Comparison of ENCODE assay signal across 1 cellular context in the genomic region with DNA sequence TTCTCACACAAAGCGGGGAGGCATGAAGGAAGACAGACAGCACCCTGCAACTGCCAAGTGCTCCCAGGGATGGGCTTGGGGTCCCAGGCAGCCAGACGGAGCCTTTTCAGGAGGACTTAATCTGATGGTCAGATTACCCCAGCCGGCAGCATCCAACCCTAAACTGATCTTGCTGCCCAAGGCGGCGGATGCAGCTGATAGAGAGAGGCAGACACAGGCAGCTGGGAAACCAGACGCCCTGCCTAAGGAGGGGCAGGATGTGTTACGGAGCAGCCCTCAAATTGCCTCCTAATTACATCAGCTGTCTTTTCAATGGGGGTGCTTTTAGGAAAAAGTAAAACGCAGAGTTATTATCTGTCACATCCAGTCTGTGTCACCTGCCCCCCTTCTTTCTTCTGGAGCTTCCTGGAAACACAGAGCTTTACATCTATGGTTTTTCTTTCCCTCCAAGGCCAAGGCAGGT.
A peak's percentile ranks its signal among the peaks of the same experiment; 100 is the strongest.
TF ChIP-seq lines count a peak whose summit lies in the region.

No MANE protein-coding gene starts in this region.

TF ChIP-seq in K562, 482 proteins besides CTCF, POLR2A, EP300 and RAD21 (continued from another document and continues in another):
- TF ChIP-seq, protein P1, sequence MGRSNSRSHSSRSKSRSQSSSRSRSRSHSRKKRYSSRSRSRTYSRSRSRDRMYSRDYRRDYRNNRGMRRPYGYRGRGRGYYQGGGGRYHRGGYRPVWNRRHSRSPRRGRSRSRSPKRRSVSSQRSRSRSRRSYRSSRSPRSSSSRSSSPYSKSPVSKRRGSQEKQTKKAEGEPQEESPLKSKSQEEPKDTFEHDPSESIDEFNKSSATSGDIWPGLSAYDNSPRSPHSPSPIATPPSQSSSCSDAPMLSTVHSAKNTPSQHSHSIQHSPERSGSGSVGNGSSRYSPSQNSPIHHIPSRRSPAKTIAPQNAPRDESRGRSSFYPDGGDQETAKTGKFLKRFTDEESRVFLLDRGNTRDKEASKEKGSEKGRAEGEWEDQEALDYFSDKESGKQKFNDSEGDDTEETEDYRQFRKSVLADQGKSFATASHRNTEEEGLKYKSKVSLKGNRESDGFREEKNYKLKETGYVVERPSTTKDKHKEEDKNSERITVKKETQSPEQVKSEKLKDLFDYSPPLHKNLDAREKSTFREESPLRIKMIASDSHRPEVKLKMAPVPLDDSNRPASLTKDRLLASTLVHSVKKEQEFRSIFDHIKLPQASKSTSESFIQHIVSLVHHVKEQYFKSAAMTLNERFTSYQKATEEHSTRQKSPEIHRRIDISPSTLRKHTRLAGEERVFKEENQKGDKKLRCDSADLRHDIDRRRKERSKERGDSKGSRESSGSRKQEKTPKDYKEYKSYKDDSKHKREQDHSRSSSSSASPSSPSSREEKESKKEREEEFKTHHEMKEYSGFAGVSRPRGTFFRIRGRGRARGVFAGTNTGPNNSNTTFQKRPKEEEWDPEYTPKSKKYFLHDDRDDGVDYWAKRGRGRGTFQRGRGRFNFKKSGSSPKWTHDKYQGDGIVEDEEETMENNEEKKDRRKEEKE (IDR thresholded peaks at IDR 0.05; ENCODE audit: borderline replicate concordance in 1 of 2, control insufficient read depth in 1 of 2, low read depth in 2 of 2, low read length in 1 of 2): no peak
- TF ChIP-seq MTA1 (IDR thresholded peaks at IDR 0.05; ENCODE audit: borderline replicate concordance) (no peak), SRSF3 (IDR thresholded peaks at IDR 0.05; ENCODE audit: insufficient read depth, low read length) (no peak), ZNF12 (CRISPR knock-in tag; IDR thresholded peaks at IDR 0.05) (no peak), STAG1 (CRISPR knock-in tag; IDR thresholded peaks at IDR 0.05; ENCODE audit: borderline replicate concordance) (no peak), SOX6 (IDR thresholded peaks at IDR 0.05) (peak; percentile 74), ZNF143 (CRISPR knock-in tag; IDR thresholded peaks at IDR 0.05) (no peak), ZNF436 (CRISPR knock-in tag; IDR thresholded peaks at IDR 0.05) (no peak), FOXA3 (CRISPR knock-in tag; conservative IDR thresholded peaks at IDR 0.05 in 1 of 2, IDR thresholded peaks at IDR 0.05 in 1 of 2) (no peak), CXXC5 (CRISPR knock-in tag; IDR thresholded peaks at IDR 0.05) (peak; percentile 78), JUND (IDR thresholded peaks at IDR 0.05; ENCODE audit: borderline replicate concordance, low read depth, low read length) (peak; percentile 71), JUND (tag; IDR thresholded peaks at IDR 0.05; ENCODE audit: borderline replicate concordance, low read depth, low read length) (no peak), ZNF766 (CRISPR knock-in tag; conservative IDR thresholded peaks at IDR 0.05) (peak; percentile 50; the same call in 1 of the 2 replicates), GABPA (tag; conservative IDR thresholded peaks at IDR 0.05; ENCODE audit: low read depth) (0 out of 2 replicates have a peak, but pooled peaks have one; percentile 45), MYC (IDR thresholded peaks at IDR 0.05; ENCODE audit: low read depth, low read length) (peak; percentile 46), MYC (CRISPR knock-in tag; IDR thresholded peaks at IDR 0.05; ENCODE audit: borderline replicate concordance, low read depth) (no peak; the same call in 1 of the 2 replicates), MAZ (CRISPR knock-in tag; conservative IDR thresholded peaks at IDR 0.05 in 1 of 2, IDR thresholded peaks at IDR 0.05 in 1 of 2) (peak; percentile 18 to 74; a peak in 2 of 4 replicates), BCL6 (CRISPR knock-in tag; IDR thresholded peaks at IDR 0.05) (no peak), CEBPG (CRISPR knock-in tag; IDR thresholded peaks at IDR 0.05) (peak; percentile 86), CEBPG (tag; conservative IDR thresholded peaks at IDR 0.05 in 1 of 2, IDR thresholded peaks at IDR 0.05 in 1 of 2) (peak; percentile 83 to 96), TAL1 (IDR thresholded peaks at IDR 0.05) (peak; percentile 42; the same call in 1 of the 2 replicates), PHF8 (IDR thresholded peaks at IDR 0.05; ENCODE audit: borderline replicate concordance, low read length) (no peak), ZNF311 (CRISPR knock-in tag; IDR thresholded peaks at IDR 0.05) (peak; percentile 8; the same call in 1 of the 2 replicates), IRF2 (CRISPR knock-in tag; IDR thresholded peaks at IDR 0.05) (no peak), SP2 (IDR thresholded peaks at IDR 0.05; ENCODE audit: extremely low read depth, low read depth, low read length, poor library complexity, severe bottlenecking) (no peak), HMGN3 (IDR thresholded peaks at IDR 0.05; ENCODE audit: borderline replicate concordance, extremely low read depth, insufficient read length, low read depth, low read length) (no peak), TCFL5 (CRISPR knock-in tag; conservative IDR thresholded peaks at IDR 0.05) (no peak), ZFPM2 (CRISPR knock-in tag; IDR thresholded peaks at IDR 0.05) (no peak), SMAD4 (CRISPR knock-in tag; conservative IDR thresholded peaks at IDR 0.05) (peak; percentile 97), NFE2 (IDR thresholded peaks at IDR 0.05; ENCODE audit: low read depth) (peak; percentile 4; the same call in 1 of the 2 replicates), CBX5 (IDR thresholded peaks at IDR 0.05; ENCODE audit: borderline replicate concordance, low read depth) (no peak), RBM14 (IDR thresholded peaks at IDR 0.05; ENCODE audit: borderline replicate concordance, insufficient read depth, low read depth, low read length) (no peak)
- TF ChIP-seq, protein P2, sequence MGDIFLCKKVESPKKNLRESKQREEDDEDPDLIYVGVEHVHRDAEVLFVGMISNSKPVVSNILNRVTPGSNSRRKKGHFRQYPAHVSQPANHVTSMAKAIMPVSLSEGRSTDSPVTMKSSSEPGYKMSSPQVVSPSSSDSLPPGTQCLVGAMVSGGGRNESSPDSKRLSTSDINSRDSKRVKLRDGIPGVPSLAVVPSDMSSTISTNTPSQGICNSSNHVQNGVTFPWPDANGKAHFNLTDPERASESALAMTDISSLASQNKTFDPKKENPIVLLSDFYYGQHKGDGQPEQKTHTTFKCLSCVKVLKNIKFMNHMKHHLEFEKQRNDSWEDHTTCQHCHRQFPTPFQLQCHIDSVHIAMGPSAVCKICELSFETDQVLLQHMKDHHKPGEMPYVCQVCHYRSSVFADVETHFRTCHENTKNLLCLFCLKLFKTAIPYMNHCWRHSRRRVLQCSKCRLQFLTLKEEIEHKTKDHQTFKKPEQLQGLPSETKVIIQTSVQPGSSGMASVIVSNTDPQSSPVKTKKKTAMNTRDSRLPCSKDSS (IDR thresholded peaks at IDR 0.05; ENCODE audit: low read depth, partially characterized antibody): no peak
- TF ChIP-seq, protein P3, sequence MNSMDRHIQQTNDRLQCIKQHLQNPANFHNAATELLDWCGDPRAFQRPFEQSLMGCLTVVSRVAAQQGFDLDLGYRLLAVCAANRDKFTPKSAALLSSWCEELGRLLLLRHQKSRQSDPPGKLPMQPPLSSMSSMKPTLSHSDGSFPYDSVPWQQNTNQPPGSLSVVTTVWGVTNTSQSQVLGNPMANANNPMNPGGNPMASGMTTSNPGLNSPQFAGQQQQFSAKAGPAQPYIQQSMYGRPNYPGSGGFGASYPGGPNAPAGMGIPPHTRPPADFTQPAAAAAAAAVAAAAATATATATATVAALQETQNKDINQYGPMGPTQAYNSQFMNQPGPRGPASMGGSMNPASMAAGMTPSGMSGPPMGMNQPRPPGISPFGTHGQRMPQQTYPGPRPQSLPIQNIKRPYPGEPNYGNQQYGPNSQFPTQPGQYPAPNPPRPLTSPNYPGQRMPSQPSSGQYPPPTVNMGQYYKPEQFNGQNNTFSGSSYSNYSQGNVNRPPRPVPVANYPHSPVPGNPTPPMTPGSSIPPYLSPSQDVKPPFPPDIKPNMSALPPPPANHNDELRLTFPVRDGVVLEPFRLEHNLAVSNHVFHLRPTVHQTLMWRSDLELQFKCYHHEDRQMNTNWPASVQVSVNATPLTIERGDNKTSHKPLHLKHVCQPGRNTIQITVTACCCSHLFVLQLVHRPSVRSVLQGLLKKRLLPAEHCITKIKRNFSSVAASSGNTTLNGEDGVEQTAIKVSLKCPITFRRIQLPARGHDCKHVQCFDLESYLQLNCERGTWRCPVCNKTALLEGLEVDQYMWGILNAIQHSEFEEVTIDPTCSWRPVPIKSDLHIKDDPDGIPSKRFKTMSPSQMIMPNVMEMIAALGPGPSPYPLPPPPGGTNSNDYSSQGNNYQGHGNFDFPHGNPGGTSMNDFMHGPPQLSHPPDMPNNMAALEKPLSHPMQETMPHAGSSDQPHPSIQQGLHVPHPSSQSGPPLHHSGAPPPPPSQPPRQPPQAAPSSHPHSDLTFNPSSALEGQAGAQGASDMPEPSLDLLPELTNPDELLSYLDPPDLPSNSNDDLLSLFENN (IDR thresholded peaks at IDR 0.05; ENCODE audit: low read depth in 2 of 2, low read length in 2 of 2): 0 out of 4 replicates have a peak, but pooled peaks of 1 of the 2 experiments have one; percentile 15
- TF ChIP-seq, protein P4, sequence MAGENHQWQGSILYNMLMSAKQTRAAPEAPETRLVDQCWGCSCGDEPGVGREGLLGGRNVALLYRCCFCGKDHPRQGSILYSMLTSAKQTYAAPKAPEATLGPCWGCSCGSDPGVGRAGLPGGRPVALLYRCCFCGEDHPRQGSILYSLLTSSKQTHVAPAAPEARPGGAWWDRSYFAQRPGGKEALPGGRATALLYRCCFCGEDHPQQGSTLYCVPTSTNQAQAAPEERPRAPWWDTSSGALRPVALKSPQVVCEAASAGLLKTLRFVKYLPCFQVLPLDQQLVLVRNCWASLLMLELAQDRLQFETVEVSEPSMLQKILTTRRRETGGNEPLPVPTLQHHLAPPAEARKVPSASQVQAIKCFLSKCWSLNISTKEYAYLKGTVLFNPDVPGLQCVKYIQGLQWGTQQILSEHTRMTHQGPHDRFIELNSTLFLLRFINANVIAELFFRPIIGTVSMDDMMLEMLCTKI (IDR thresholded peaks at IDR 0.05; ENCODE audit: partially characterized antibody): no peak
- TF ChIP-seq, protein P5, sequence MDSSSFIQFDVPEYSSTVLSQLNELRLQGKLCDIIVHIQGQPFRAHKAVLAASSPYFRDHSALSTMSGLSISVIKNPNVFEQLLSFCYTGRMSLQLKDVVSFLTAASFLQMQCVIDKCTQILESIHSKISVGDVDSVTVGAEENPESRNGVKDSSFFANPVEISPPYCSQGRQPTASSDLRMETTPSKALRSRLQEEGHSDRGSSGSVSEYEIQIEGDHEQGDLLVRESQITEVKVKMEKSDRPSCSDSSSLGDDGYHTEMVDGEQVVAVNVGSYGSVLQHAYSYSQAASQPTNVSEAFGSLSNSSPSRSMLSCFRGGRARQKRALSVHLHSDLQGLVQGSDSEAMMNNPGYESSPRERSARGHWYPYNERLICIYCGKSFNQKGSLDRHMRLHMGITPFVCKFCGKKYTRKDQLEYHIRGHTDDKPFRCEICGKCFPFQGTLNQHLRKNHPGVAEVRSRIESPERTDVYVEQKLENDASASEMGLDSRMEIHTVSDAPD (CRISPR knock-in tag; IDR thresholded peaks at IDR 0.05): no peak
- TF ChIP-seq, protein P6, sequence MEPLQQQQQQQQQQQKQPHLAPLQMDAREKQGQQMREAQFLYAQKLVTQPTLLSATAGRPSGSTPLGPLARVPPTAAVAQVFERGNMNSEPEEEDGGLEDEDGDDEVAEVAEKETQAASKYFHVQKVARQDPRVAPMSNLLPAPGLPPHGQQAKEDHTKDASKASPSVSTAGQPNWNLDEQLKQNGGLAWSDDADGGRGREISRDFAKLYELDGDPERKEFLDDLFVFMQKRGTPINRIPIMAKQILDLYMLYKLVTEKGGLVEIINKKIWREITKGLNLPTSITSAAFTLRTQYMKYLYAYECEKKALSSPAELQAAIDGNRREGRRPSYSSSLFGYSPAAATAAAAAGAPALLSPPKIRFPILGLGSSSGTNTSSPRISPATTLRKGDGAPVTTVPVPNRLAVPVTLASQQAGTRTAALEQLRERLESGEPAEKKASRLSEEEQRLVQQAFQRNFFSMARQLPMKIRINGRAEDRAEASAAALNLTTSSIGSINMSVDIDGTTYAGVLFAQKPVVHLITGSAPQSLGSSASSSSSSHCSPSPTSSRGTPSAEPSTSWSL (CRISPR knock-in tag; IDR thresholded peaks at IDR 0.05; ENCODE audit: borderline replicate concordance): no peak
- TF ChIP-seq, protein P7, sequence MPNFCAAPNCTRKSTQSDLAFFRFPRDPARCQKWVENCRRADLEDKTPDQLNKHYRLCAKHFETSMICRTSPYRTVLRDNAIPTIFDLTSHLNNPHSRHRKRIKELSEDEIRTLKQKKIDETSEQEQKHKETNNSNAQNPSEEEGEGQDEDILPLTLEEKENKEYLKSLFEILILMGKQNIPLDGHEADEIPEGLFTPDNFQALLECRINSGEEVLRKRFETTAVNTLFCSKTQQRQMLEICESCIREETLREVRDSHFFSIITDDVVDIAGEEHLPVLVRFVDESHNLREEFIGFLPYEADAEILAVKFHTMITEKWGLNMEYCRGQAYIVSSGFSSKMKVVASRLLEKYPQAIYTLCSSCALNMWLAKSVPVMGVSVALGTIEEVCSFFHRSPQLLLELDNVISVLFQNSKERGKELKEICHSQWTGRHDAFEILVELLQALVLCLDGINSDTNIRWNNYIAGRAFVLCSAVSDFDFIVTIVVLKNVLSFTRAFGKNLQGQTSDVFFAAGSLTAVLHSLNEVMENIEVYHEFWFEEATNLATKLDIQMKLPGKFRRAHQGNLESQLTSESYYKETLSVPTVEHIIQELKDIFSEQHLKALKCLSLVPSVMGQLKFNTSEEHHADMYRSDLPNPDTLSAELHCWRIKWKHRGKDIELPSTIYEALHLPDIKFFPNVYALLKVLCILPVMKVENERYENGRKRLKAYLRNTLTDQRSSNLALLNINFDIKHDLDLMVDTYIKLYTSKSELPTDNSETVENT (CRISPR knock-in tag; IDR thresholded peaks at IDR 0.05): no peak
- TF ChIP-seq, protein P8, sequence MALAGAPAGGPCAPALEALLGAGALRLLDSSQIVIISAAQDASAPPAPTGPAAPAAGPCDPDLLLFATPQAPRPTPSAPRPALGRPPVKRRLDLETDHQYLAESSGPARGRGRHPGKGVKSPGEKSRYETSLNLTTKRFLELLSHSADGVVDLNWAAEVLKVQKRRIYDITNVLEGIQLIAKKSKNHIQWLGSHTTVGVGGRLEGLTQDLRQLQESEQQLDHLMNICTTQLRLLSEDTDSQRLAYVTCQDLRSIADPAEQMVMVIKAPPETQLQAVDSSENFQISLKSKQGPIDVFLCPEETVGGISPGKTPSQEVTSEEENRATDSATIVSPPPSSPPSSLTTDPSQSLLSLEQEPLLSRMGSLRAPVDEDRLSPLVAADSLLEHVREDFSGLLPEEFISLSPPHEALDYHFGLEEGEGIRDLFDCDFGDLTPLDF (CRISPR knock-in tag; IDR thresholded peaks at IDR 0.05): no peak
- TF ChIP-seq, protein P9, sequence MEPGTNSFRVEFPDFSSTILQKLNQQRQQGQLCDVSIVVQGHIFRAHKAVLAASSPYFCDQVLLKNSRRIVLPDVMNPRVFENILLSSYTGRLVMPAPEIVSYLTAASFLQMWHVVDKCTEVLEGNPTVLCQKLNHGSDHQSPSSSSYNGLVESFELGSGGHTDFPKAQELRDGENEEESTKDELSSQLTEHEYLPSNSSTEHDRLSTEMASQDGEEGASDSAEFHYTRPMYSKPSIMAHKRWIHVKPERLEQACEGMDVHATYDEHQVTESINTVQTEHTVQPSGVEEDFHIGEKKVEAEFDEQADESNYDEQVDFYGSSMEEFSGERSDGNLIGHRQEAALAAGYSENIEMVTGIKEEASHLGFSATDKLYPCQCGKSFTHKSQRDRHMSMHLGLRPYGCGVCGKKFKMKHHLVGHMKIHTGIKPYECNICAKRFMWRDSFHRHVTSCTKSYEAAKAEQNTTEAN (CRISPR knock-in tag; IDR thresholded peaks at IDR 0.05): no peak
- TF ChIP-seq, protein P10, sequence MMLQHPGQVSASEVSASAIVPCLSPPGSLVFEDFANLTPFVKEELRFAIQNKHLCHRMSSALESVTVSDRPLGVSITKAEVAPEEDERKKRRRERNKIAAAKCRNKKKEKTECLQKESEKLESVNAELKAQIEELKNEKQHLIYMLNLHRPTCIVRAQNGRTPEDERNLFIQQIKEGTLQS (IDR thresholded peaks at IDR 0.05): peak; percentile 80; the same call in 1 of the 2 replicates
- TF ChIP-seq, protein P10 (CRISPR knock-in tag; conservative IDR thresholded peaks at IDR 0.05): no peak
